ENCODE assay signal across 6 cellular contexts in genomic region chr5:100359998-100360397, GRCh38.
DNase-seq lines count a peak whose midpoint lies in the region; ATAC-seq, FAIRE-seq and TF ChIP-seq lines count a peak whose summit lies in the region.
"Not testable (repeated sequence)": the region's sequence is repeated elsewhere in the genome, so short reads cannot be mapped to it uniquely, and the experiment has no call there.

No MANE protein-coding gene starts in this region.

- H3K9me3 Mint-ChIP-seq in GM23338, WTC11: not testable (repeated sequence)

- H4K20me1 ChIP-seq in GM23338 (replicated peaks; ENCODE audit: insufficient read depth); K562 (replicated peaks; ENCODE audit: control insufficient read depth, insufficient read depth, low read length); HepG2 (ENCODE audit: insufficient read depth, low read length): not testable (repeated sequence)

- H3K36me3 Mint-ChIP-seq in GM23338 (ENCODE audit: low read depth); WTC11: not testable (repeated sequence)

- not testable (repeated sequence) for H3K9ac ChIP-seq in K562 (ENCODE audit: insufficient read depth in 1 of 2, low read depth in 2 of 2, low read length in 2 of 2); HepG2 (ENCODE audit: insufficient read depth, low read depth, low read length)

- not testable (repeated sequence) for H3K4me3 Mint-ChIP-seq in GM23338, WTC11

- H3K27ac Mint-ChIP-seq in GM23338, WTC11: not testable (repeated sequence)

- H3K27me3 ChIP-seq in GM23338 (ENCODE audit: insufficient read depth); K562 (ENCODE audit: control insufficient read depth in 2 of 2, insufficient read depth in 2 of 2, low read length in 2 of 2); HepG2 (ENCODE audit: control insufficient read depth in 1 of 2, insufficient read depth in 2 of 2, low read length in 2 of 2): not testable (repeated sequence)

- not testable (repeated sequence) for TF ChIP-seq EP300 in K562 (IDR thresholded peaks at IDR 0.05; ENCODE audit: low read length); HepG2 (IDR thresholded peaks at IDR 0.05; ENCODE audit: low read depth in 2 of 2, low read length in 2 of 2); HepG2 (CRISPR knock-in tag; IDR thresholded peaks at IDR 0.05; ENCODE audit: borderline replicate concordance)

- in situ Hi-C loops in K562 (cut with MboI); HepG2 (cut with HindIII; ENCODE audit: extremely low pct_ligation_motif_present, low pct_unique_long_range_greater_than_20kb): not testable (repeated sequence)

- not testable (repeated sequence) for H3K36me3 ChIP-seq in GM23338 (ENCODE audit: insufficient read depth); K562 (ENCODE audit: control insufficient read depth, insufficient read depth, low read length); HepG2 (replicated peaks in 1 of 2; ENCODE audit: control insufficient read depth in 1 of 2, insufficient read depth in 2 of 2, low read length in 2 of 2)

- H3K9me1 ChIP-seq in K562 (ENCODE audit: control insufficient read depth, insufficient read depth, low read length): not testable (repeated sequence)

- H3K27me3 Mint-ChIP-seq in GM23338 (ENCODE audit: insufficient read depth, low read depth, poor library complexity); WTC11 (ENCODE audit: low read depth): not testable (repeated sequence)

- H3K79me2 ChIP-seq in GM23338 (replicated peaks; ENCODE audit: insufficient read depth); K562 (ENCODE audit: control insufficient read depth, insufficient read depth, low read length); HepG2 (ENCODE audit: insufficient read depth, low read length): not testable (repeated sequence)

- TF ChIP-seq CTCF in GM23338 (conservative IDR thresholded peaks at IDR 0.05; ENCODE audit: low read depth in 2 of 2); WTC11 (IDR thresholded peaks at IDR 0.05); K562 (IDR thresholded peaks at IDR 0.05 in 2 of 3, conservative IDR thresholded peaks at IDR 0.05 in 1 of 3; ENCODE audit: insufficient read depth in 2 of 3, low read depth in 1 of 3, low read length in 3 of 3); HepG2 (CRISPR knock-in tag; IDR thresholded peaks at IDR 0.05): not testable (repeated sequence)

- H3K27ac ChIP-seq in GM23338 (ENCODE audit: low read depth); K562 (ENCODE audit: extremely low read depth, low read depth, low read length); HepG2 (ENCODE audit: extremely low read length, insufficient read depth, low read length): not testable (repeated sequence)

- no CpG with 5 or more reads among the region's 1 CpG for WGBS in K562 (ENCODE audit: insufficient coverage, low coverage, missing lambda C conversion rate)
- no CpG with 5 or more reads among the region's 1 CpG for WGBS in HepG2 (ENCODE audit: low lambda C conversion rate)

- not testable (repeated sequence) for H2AFZ ChIP-seq in GM23338; K562 (ENCODE audit: low read depth, low read length); HepG2 (ENCODE audit: low read length)

- POLR2A ChIA-PET in WTC11 (lab: Charles Lee); K562 (lab: Yijun Ruan, JAX); HepG2 (lab: Yijun Ruan, JAX): not testable (repeated sequence)

- not testable (repeated sequence) for BruUV-seq in K562 (replicated peaks; lab: Mats Ljungman, UMichigan); HepG2 (replicated peaks; lab: Mats Ljungman, UMichigan)

- not testable (repeated sequence) for H3K4me2 ChIP-seq in GM23338; K562 (ENCODE audit: insufficient read depth, low read length); HepG2 (ENCODE audit: low read depth, low read length)

- CTCF ChIA-PET in WTC11 (lab: Charles Lee); K562 (lab: Yijun Ruan, JAX; ENCODE audit: low intra/inter-chr PET ratio); HepG2 (lab: Yijun Ruan, JAX; ENCODE audit: low intra/inter-chr PET ratio, low total read pairs): not testable (repeated sequence)

- ATAC-seq in GM23338 (peak; percentile 71), WTC11 (peak; percentile 76), HepG2 (peak; percentile 76)
- not testable (repeated sequence) for ATAC-seq in K562

- H3K9me3 ChIP-seq in K562 (replicated peaks; ENCODE audit: control insufficient read depth, insufficient read depth, low read depth, low read length); HepG2 (ENCODE audit: low read length): not testable (repeated sequence)

- not testable (repeated sequence) for H3K9me2 ChIP-seq in GM23338 (ENCODE audit: insufficient read depth)

- not testable (repeated sequence) for H3K4me3 ChIP-seq in GM23338; K562; HepG2 (replicated peaks in 1 of 3; ENCODE audit: insufficient read depth in 1 of 3, low read depth in 2 of 3, low read length in 3 of 3)

- H3F3A ChIP-seq in GM23338 (replicated peaks; ENCODE audit: low read depth): not testable (repeated sequence)

- peak; percentile 23 for FAIRE-seq in K562 (lab: Jason Lieb, UNC)
- FAIRE-seq in HepG2 (lab: Jason Lieb, UNC): not testable (repeated sequence)

- not testable (repeated sequence) for TF ChIP-seq POLR2A in K562 (conservative IDR thresholded peaks at IDR 0.05); HepG2 (IDR thresholded peaks at IDR 0.05; ENCODE audit: insufficient read depth in 1 of 2, low read depth in 2 of 2, low read length in 2 of 2)

- H3K4me1 ChIP-seq in GM23338 (ENCODE audit: insufficient read depth); K562 (replicated peaks in 1 of 2; ENCODE audit: control insufficient read depth in 2 of 2, insufficient read depth in 2 of 2, low read length in 2 of 2); HepG2 (ENCODE audit: insufficient read depth, low read length): not testable (repeated sequence)

- intact Hi-C loops in K562 (cut with micrococcal nuclease); HepG2 (cut with micrococcal nuclease; ENCODE audit: unreplicated experiment): not testable (repeated sequence)

- not testable (repeated sequence) for H3K4me1 Mint-ChIP-seq in GM23338, WTC11

- TF ChIP-seq RAD21 in K562 (CRISPR knock-in tag; conservative IDR thresholded peaks at IDR 0.05 in 1 of 2, IDR thresholded peaks at IDR 0.05 in 1 of 2); HepG2 (CRISPR knock-in tag; IDR thresholded peaks at IDR 0.05): not testable (repeated sequence)

- DNase-seq in DMS 273 (lab: John Stamatoyannopoulos, UW; ENCODE audit: unreplicated experiment) (peak; percentile 2), NCI-H226 (peak; percentile 1)
- DNase-seq in GM23338 (ENCODE audit: low spot score); WTC11 (ENCODE audit: low spot score); K562 (ENCODE audit: extremely low read depth in 1 of 4, low spot score in 3 of 4); HepG2 (ENCODE audit: low spot score): not testable (repeated sequence)
